Comparison of ENCODE assay signal across 14 cellular contexts in the genomic region with DNA sequence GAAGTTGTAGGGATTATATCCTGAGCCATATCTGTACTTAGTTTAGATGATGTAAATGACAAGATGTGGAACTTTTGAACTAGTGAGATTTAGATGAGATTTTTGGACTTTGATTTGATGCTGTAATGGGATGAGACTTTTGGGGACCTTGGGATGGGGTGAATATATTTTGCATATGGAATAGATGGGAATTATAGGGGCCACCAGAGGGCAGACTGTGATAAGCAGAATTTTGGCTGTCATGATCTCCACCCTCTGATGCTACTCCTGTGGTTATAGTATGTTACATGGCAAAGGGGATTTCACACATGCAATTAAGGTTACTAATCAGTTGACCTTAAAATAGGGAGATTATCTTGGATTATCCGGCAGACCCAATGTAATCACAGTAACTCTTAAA.
DNase-seq lines count a peak whose midpoint lies in the region; ATAC-seq and TF ChIP-seq lines count a peak whose summit lies in the region.
"Had no signal": no experiment of that assay in that cellular context is flagged by ENCODE, and none has a peak within 500 bp of the region (broad histone marks: within the 10 kb centered on the region; RNA-seq: fewer than 3 reads in every experiment).

No MANE protein-coding gene starts in this region.

- H3K27ac ChIP-seq in foreskin keratinocyte, result no peak overlapping the region
- H3K27ac ChIP-seq: ovary, SJCRH30 had no signal

- H3K27me3 ChIP-seq in foreskin keratinocyte, result peaks cover 2% of the 10 kb centered on the region
- H3K27me3 ChIP-seq: ovary, SJCRH30 had no signal

- peaks cover 23% of the 10 kb centered on the region for H3K9me3 Mint-ChIP-seq in activated naive CD8-positive, alpha-beta T cell treated with anti-CD3 and anti-CD28 coated beads, Interleukin-2, amount 50 U/mL, for 24 hours

- no peaks in the 10 kb centered on the region for H3K4me1 ChIP-seq in foreskin keratinocyte
- H3K4me1 ChIP-seq: HAP-1, SJCRH30 had no signal

- in situ Hi-C loops in KBM-7 (cut with MboI; ENCODE audit: low pct_unique_long_range_greater_than_20kb, low sequenced_read_pairs), result no loop called here

- ATAC-seq in foreskin keratinocyte (no peak), GM21786 (IDR thresholded peaks at IDR 0.05; ENCODE audit: unreplicated experiment) (no peak)
- ATAC-seq in activated naive CD8-positive, alpha-beta T cell treated with anti-CD3 and anti-CD28 coated beads, Interleukin-2, amount 50 U/mL, for 24 hours, result no peak

- no peaks in the 10 kb centered on the region for H3K36me3 Mint-ChIP-seq in activated naive CD8-positive, alpha-beta T cell treated with anti-CD3 and anti-CD28 coated beads, Interleukin-2, amount 50 U/mL, for 24 hours (ENCODE audit: low read depth)
- H3K36me3 Mint-ChIP-seq: CD4-positive, CD25-positive, alpha-beta regulatory T cell had no signal

- H3K4me1 Mint-ChIP-seq in activated naive CD8-positive, alpha-beta T cell treated with anti-CD3 and anti-CD28 coated beads, Interleukin-2, amount 50 U/mL, for 24 hours, result no peaks in the 10 kb centered on the region
- H3K4me1 Mint-ChIP-seq: CD4-positive, CD25-positive, alpha-beta regulatory T cell had no signal

- DNase-seq in DMS114 treated with DMSO at 0.1 percent for 48 hours (lab: John Stamatoyannopoulos, UW; ENCODE audit: unreplicated experiment), result peak; percentile 1
- peak; percentile 16 for DNase-seq in KBM-7
- DNase-seq in RPMI7951 (ENCODE audit: low read depth), result peak; percentile 7
- no peak for DNase-seq in foreskin keratinocyte
- no peak for DNase-seq in activated CD4-positive, alpha-beta T cell treated with anti-CD3 and anti-CD28 coated beads for 4 hours
- no peak for DNase-seq in DMS153 treated with DMSO at 0.1 percent for 48 hours (lab: John Stamatoyannopoulos, UW; ENCODE audit: unreplicated experiment)
- DNase-seq in activated naive CD8-positive, alpha-beta T cell treated with anti-CD3 and anti-CD28 coated beads, Interleukin-2, amount 50 U/mL, for 24 hours, result no peak
- DNase-seq: activated gamma-delta T cell; CD4-positive, CD25-positive, alpha-beta regulatory T cell; NCI-H526 treated with DMSO at 0.1 percent for 48 hours; ovary had no signal

- H3K4me3 Mint-ChIP-seq in activated naive CD8-positive, alpha-beta T cell treated with anti-CD3 and anti-CD28 coated beads, Interleukin-2, amount 50 U/mL, for 24 hours, result no peak overlapping the region
- H3K4me3 Mint-ChIP-seq: CD4-positive, CD25-positive, alpha-beta regulatory T cell had no signal

- no peaks in the 10 kb centered on the region for H3K27me3 Mint-ChIP-seq in activated naive CD8-positive, alpha-beta T cell treated with anti-CD3 and anti-CD28 coated beads, Interleukin-2, amount 50 U/mL, for 24 hours
- H3K27me3 Mint-ChIP-seq: CD4-positive, CD25-positive, alpha-beta regulatory T cell had no signal

- peak; percentile 59 for TF ChIP-seq CTCF in foreskin keratinocyte (conservative IDR thresholded peaks at IDR 0.05)

- no peak overlapping the region for H3K27ac Mint-ChIP-seq in activated naive CD8-positive, alpha-beta T cell treated with anti-CD3 and anti-CD28 coated beads, Interleukin-2, amount 50 U/mL, for 24 hours
- H3K27ac Mint-ChIP-seq: CD4-positive, CD25-positive, alpha-beta regulatory T cell had no signal

Comparison
In these comparisons a context has a peak if more than half of its experiments do, and no peak if none do; other contexts are left out.
1. DNase-seq: peak in DMS114 treated with DMSO at 0.1 percent for 48 hours (single experiment), KBM-7 (single experiment) and RPMI7951 (single experiment); none in foreskin keratinocyte (0 of 2), activated CD4-positive, alpha-beta T cell treated with anti-CD3 and anti-CD28 coated beads for 4 hours (0 of 2), DMS153 treated with DMSO at 0.1 percent for 48 hours (single experiment) and activated naive CD8-positive, alpha-beta T cell treated with anti-CD3 and anti-CD28 coated beads, Interleukin-2, amount 50 U/mL, for 24 hours (single experiment).